ENCODE assay signal across 14 cellular contexts in the genomic region with DNA sequence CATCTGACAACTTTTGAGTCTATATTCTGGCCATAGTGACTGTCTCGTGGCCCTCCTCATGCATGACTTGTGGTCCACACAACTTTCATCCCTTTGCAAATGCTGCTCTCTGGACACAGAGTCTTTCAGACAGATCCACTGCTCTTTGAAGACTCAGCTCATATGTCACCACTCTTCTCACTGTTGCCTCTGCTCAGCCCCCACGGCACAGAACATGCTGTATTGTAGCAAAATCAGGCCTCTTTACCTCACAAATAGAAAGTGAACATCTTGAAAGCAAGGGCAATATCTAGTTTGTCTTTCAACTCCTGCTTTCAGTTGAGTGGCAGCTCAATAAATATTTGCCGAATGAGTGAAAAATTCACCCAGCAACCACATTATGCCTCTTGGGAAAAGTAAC.
A peak's percentile ranks its signal among the peaks of the same experiment; 100 is the strongest.
DNase-seq lines count a peak whose midpoint lies in the region; ATAC-seq lines count a peak whose summit lies in the region.
"Had no signal": no experiment of that assay in that cellular context is flagged by ENCODE, and none has a peak within 500 bp of the region (broad histone marks: within the 10 kb centered on the region; RNA-seq: fewer than 3 reads in every experiment).

No MANE protein-coding gene starts in this region.

- H3K4me1 ChIP-seq in SJCRH30 (peaks cover 24% of the 10 kb centered on the region), mesendoderm (ENCODE audit: control insufficient read depth, low read depth, low read length) (peaks cover 10% of the 10 kb centered on the region), aorta (ENCODE audit: control insufficient read depth in 1 of 2, insufficient read depth in 2 of 2, low read length in 2 of 2) (no peaks in the 10 kb centered on the region)
- H3K4me1 ChIP-seq: BE2C, Caco-2, HAP-1 had no signal

- no peak overlapping the region for H3K18ac ChIP-seq in mesendoderm (ENCODE audit: low read length)

- H3K27ac ChIP-seq in SJCRH30 (peak overlapping the region; percentile 85), mesendoderm (ENCODE audit: low read depth, low read length) (no peak overlapping the region), aorta (ENCODE audit: low read depth in 1 of 2, low read length in 2 of 2) (no peak overlapping the region)

- intact Hi-C loops in sciatic nerve (cut with DNase I), result no loop called here
- intact Hi-C loops in aorta (cut with DNase I), result no loop called here

- H3K79me1 ChIP-seq in mesendoderm (ENCODE audit: low read length), result no peaks in the 10 kb centered on the region

- no peak overlapping the region for H3K9ac ChIP-seq in mesendoderm (ENCODE audit: low read length)

- H3K4me3 ChIP-seq in SJCRH30 (0 out of 2 replicates have a peak overlapping the region, but pooled peaks have one; percentile 9), mesendoderm (ENCODE audit: low read length) (no peak overlapping the region), aorta (ENCODE audit: low read length in 2 of 2) (no peak overlapping the region)
- H3K4me3 ChIP-seq: HAP-1 had no signal

- peak overlapping the region; percentile 65 for H2AK5ac ChIP-seq in mesendoderm (ENCODE audit: low read length)

- H3K79me2 ChIP-seq in mesendoderm (ENCODE audit: control insufficient read depth, insufficient read depth, low read length), result no peaks in the 10 kb centered on the region

- H3K9me3 ChIP-seq in SJCRH30 (replicated peaks) (no peaks in the 10 kb centered on the region), aorta (ENCODE audit: control insufficient read depth, low read length) (no peaks in the 10 kb centered on the region)
- H3K9me3 ChIP-seq: BE2C, Caco-2, HAP-1 had no signal

- H3K36me3 ChIP-seq in SJCRH30 (no peaks in the 10 kb centered on the region), mesendoderm (ENCODE audit: control insufficient read depth, insufficient read depth, low read length) (no peaks in the 10 kb centered on the region), aorta (ENCODE audit: control insufficient read depth in 1 of 2, insufficient read depth in 2 of 2, low read length in 1 of 2) (no peaks in the 10 kb centered on the region)
- H3K36me3 ChIP-seq: BE2C, HAP-1 had no signal

- no peak overlapping the region for H3K4ac ChIP-seq in mesendoderm (ENCODE audit: low read depth, low read length)

- DNase-seq in NCI-H2171 treated with DMSO at 0.1 percent for 48 hours (lab: John Stamatoyannopoulos, UW), result peak; percentile 29
- DNase-seq in NCI-H2171 (lab: John Stamatoyannopoulos, UW), result no peak
- peak; percentile 7 to 48 for DNase-seq in SJCRH30
- no peak for DNase-seq in mesendoderm
- no peak for DNase-seq in sciatic nerve (ENCODE audit: low spot score)
- no peak for DNase-seq in activated CD4-positive, alpha-beta T cell treated with anti-CD3 and anti-CD28 coated beads, Interleukin-2, amount 50 U/mL, for 48 hours
- DNase-seq in aorta, result no peak
- DNase-seq: BE2C; Caco-2; CD8-positive, alpha-beta memory T cell; DND-41; GDM1 had no signal

- H4K5ac ChIP-seq in mesendoderm (ENCODE audit: low read length), result no peak overlapping the region

- H3K23ac ChIP-seq in mesendoderm (ENCODE audit: low read length), result no peak overlapping the region

- ATAC-seq in GM21390 (IDR thresholded peaks at IDR 0.05; ENCODE audit: unreplicated experiment) (no peak), sciatic nerve (no peak), aorta (ENCODE audit: low FRiP score) (no peak)

- no peak overlapping the region for H3K56ac ChIP-seq in mesendoderm (ENCODE audit: low read length)

- H3K27me3 ChIP-seq in SJCRH30 (no peaks in the 10 kb centered on the region), mesendoderm (ENCODE audit: insufficient read depth, low read length, poor library complexity) (no peaks in the 10 kb centered on the region), aorta (ENCODE audit: control insufficient read depth in 1 of 2, insufficient read depth in 2 of 2, low read length in 1 of 2) (no peaks in the 10 kb centered on the region)
- H3K27me3 ChIP-seq: BE2C had no signal

- H2BK120ac ChIP-seq in mesendoderm (ENCODE audit: low read depth, low read length), result no peak overlapping the region

- H2BK5ac ChIP-seq in mesendoderm (ENCODE audit: low read length), result peak overlapping the region; percentile 86

- WGBS in mesendoderm (ENCODE audit: extremely low coverage, insufficient coverage, low lambda C conversion rate), result no CpG with 5 or more reads among the region's 3 CpGs
- 42 to 45% methylated on average over 3 of the region's 3 CpGs for WGBS in aorta, 2 donors

- no peak overlapping the region for H2BK15ac ChIP-seq in mesendoderm (replicated peaks; ENCODE audit: low read depth)

- no peak overlapping the region for H4K8ac ChIP-seq in mesendoderm (ENCODE audit: low read depth, low read length)

- H3K4me2 ChIP-seq in mesendoderm (ENCODE audit: low read length), result no peak overlapping the region

Comparison
In these comparisons a context has a peak if more than half of its experiments do, and no peak if none do; other contexts are left out.
1. DNase-seq: peak in NCI-H2171 treated with DMSO at 0.1 percent for 48 hours (single experiment) and SJCRH30 (2 of 2); none in NCI-H2171 (single experiment), mesendoderm (single experiment), sciatic nerve (single experiment), activated CD4-positive, alpha-beta T cell treated with anti-CD3 and anti-CD28 coated beads, Interleukin-2, amount 50 U/mL, for 48 hours (0 of 2) and aorta (0 of 2).